ENCODE assay signal across 8 cellular contexts in the genomic region with DNA sequence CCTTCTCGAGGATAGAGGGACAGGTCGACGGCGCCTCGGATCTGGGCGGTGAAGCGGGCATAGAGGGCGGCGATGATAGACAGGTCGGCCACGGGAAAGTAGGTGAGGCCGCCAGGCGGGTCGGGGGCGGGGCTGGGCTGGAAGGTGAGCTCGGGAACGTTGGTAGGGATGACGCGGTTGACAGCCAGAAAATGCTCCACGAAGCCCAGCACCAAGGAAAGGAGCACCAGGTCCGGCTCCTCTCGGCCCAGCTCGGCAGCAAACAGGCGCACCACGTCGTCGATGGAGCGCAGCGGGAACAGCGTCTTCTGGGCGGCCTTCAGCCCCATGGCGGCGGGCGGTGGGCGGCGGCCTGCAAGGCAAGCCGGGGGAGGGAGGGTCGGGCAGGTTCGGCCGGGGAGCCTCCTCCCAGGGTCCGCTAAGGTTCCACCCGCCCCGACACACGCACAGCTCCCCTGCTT. TPM values are rescaled to one million over a fixed set of nuclear protein-coding genes. Genes with fewer than 3 reads are reported as not detected.
DNase-seq lines count a peak whose midpoint lies in the region; ATAC-seq and TF ChIP-seq lines count a peak whose summit lies in the region.

No MANE protein-coding gene starts in this region.

- peak overlapping the region; percentile 94 for H3K27ac Mint-ChIP-seq in activated T-helper 2 cell treated with anti-CD3 and anti-CD28 coated beads, Interferon-gamma antibody, Interleukin-2, Interleukin-4, amounts not matched to agents 10 μg/mL and 5 μg/mL and 100 μg/mL, durations not matched to agents 14 hours and 24 hours and 36 hours

- H3K27ac ChIP-seq in HUES6 (ENCODE audit: low read depth, low read length) (no peak overlapping the region), prostate gland (peak overlapping the region; percentile 80 to 81)

- TF ChIP-seq CTCF in prostate gland (IDR thresholded peaks at IDR 0.05), result no peak

- H3K36me3 Mint-ChIP-seq in activated T-helper 2 cell treated with anti-CD3 and anti-CD28 coated beads, Interferon-gamma antibody, Interleukin-2, Interleukin-4, amounts not matched to agents 10 μg/mL and 5 μg/mL and 100 μg/mL, durations not matched to agents 14 hours and 24 hours and 36 hours (ENCODE audit: low read depth), result peaks cover 26% of the 10 kb centered on the region

- DNase-seq in DMS53 (lab: John Stamatoyannopoulos, UW) (peak; percentile 73), Right ventricle myocardium superior (no peak), prostate gland (ENCODE audit: low spot score) (peak; percentile 43), H4 (ENCODE audit: low spot score) (no peak), hippocampal formation (lab: John Stamatoyannopoulos, UW) (no peak)
- no peak for DNase-seq in activated T-helper 2 cell treated with anti-CD3 and anti-CD28 coated beads, Interferon-gamma antibody, Interleukin-2, Interleukin-4, amounts not matched to agents 10 μg/mL and 5 μg/mL and 100 μg/mL, durations not matched to agents 14 hours and 24 hours and 36 hours (ENCODE audit: low spot score)

- H3K4me1 ChIP-seq in HUES6 (ENCODE audit: control insufficient read depth, insufficient read depth, low read length) (peaks cover 6% of the 10 kb centered on the region), prostate gland (replicated peaks) (no peaks in the 10 kb centered on the region)

- TF ChIP-seq POLR2A in prostate gland (IDR thresholded peaks at IDR 0.05), result no peak

- H3K27me3 ChIP-seq in HUES6 (ENCODE audit: control insufficient read depth, insufficient read depth, low read length), result no peaks in the 10 kb centered on the region
- H3K27me3 ChIP-seq in prostate gland (replicated peaks; ENCODE audit: insufficient read depth), result no peaks in the 10 kb centered on the region

- H3K4me3 Mint-ChIP-seq in activated T-helper 2 cell treated with anti-CD3 and anti-CD28 coated beads, Interferon-gamma antibody, Interleukin-2, Interleukin-4, amounts not matched to agents 10 μg/mL and 5 μg/mL and 100 μg/mL, durations not matched to agents 14 hours and 24 hours and 36 hours (ENCODE audit: low read depth), result peak overlapping the region; percentile 98

- peak overlapping the region; percentile 60 for H3K9ac ChIP-seq in HUES6 (ENCODE audit: low read length)

- peak; percentile 9 for ATAC-seq in Right ventricle myocardium superior (ENCODE audit: poor library complexity)
- no peak for ATAC-seq in GM21786 (IDR thresholded peaks at IDR 0.05; ENCODE audit: unreplicated experiment)

- no peaks in the 10 kb centered on the region for H3K27me3 Mint-ChIP-seq in activated T-helper 2 cell treated with anti-CD3 and anti-CD28 coated beads, Interferon-gamma antibody, Interleukin-2, Interleukin-4, amounts not matched to agents 10 μg/mL and 5 μg/mL and 100 μg/mL, durations not matched to agents 14 hours and 24 hours and 36 hours (ENCODE audit: low read depth)

- peaks cover 33% of the 10 kb centered on the region for H3K36me3 ChIP-seq in HUES6 (ENCODE audit: control insufficient read depth, insufficient read depth, low read length)
- H3K36me3 ChIP-seq in prostate gland, result peaks cover 0 to 2% of the 10 kb centered on the region in 2 donors

- H3K9me3 Mint-ChIP-seq in activated T-helper 2 cell treated with anti-CD3 and anti-CD28 coated beads, Interferon-gamma antibody, Interleukin-2, Interleukin-4, amounts not matched to agents 10 μg/mL and 5 μg/mL and 100 μg/mL, durations not matched to agents 14 hours and 24 hours and 36 hours, result no peaks in the 10 kb centered on the region

- H3K9me3 ChIP-seq in HUES6 (ENCODE audit: control insufficient read depth, insufficient read depth, low read depth, low read length) (no peaks in the 10 kb centered on the region), prostate gland (no peaks in the 10 kb centered on the region)

- H3K4me1 Mint-ChIP-seq in activated T-helper 2 cell treated with anti-CD3 and anti-CD28 coated beads, Interferon-gamma antibody, Interleukin-2, Interleukin-4, amounts not matched to agents 10 μg/mL and 5 μg/mL and 100 μg/mL, durations not matched to agents 14 hours and 24 hours and 36 hours (ENCODE audit: low read depth), result peaks cover 22% of the 10 kb centered on the region

- intact Hi-C loops in activated T-helper 2 cell treated with anti-CD3 and anti-CD28 coated beads, Interferon-gamma antibody, Interleukin-2, Interleukin-4, amounts not matched to agents 10 μg/mL and 5 μg/mL and 100 μg/mL, durations not matched to agents 14 hours and 24 hours and 36 hours (cut with micrococcal nuclease), result loop anchor here (2.0 kb wide), 1 partner anchor 49 kb away; no protein-coding TSS in a partner anchor
- intact Hi-C loops in Right ventricle myocardium superior (cut with DNase I), result no loop called here
- intact Hi-C loops in prostate gland (cut with DNase I), result no loop called here

- WGBS in prostate gland, result 4% methylated on average over 42 of the region's 44 CpGs

- H3K4me3 ChIP-seq in HUES6 (ENCODE audit: low read depth, low read length) (peak overlapping the region; percentile 83), prostate gland (peak overlapping the region; percentile 71 to 76)

RNA-seq across cellular contexts. Expression of a gene that starts 0.5 kb away (rescaled TPM):
- total RNA-seq in activated T-helper 2 cell treated with anti-CD3 and anti-CD28 coated beads, Interferon-gamma antibody, Interleukin-2, Interleukin-4, amounts not matched to agents 10 μg/mL and 5 μg/mL and 100 μg/mL, durations not matched to agents 14 hours and 24 hours and 36 hours, result 46.2 and 47.2 TPM in 2 replicates
- total RNA-seq in Right ventricle myocardium superior (8.6 TPM), prostate gland (10 to 100 TPM; 27.9 to 45.5 TPM)
- total RNA-seq in H4 (2014; rRNA removed; shearing (Covaris generic)), result 8.9 and 10.6 TPM in 2 replicates

RNA-seq across cellular contexts. Expression of a gene that starts 6.8 kb away (rescaled TPM):
- 72.1 and 77.5 TPM in 2 replicates for total RNA-seq in activated T-helper 2 cell treated with anti-CD3 and anti-CD28 coated beads, Interferon-gamma antibody, Interleukin-2, Interleukin-4, amounts not matched to agents 10 μg/mL and 5 μg/mL and 100 μg/mL, durations not matched to agents 14 hours and 24 hours and 36 hours
- total RNA-seq in Right ventricle myocardium superior, result 7.7 TPM
- total RNA-seq in prostate gland, result 10 to 100 TPM; 10.7 to 35.8 TPM
- 18.0 and 40.9 TPM in 2 replicates for total RNA-seq in H4 (2014; rRNA removed; shearing (Covaris generic))

RNA-seq across cellular contexts. Expression of a gene that starts 31.5 kb away (rescaled TPM):
- total RNA-seq in activated T-helper 2 cell treated with anti-CD3 and anti-CD28 coated beads, Interferon-gamma antibody, Interleukin-2, Interleukin-4, amounts not matched to agents 10 μg/mL and 5 μg/mL and 100 μg/mL, durations not matched to agents 14 hours and 24 hours and 36 hours, result 460 and 461 TPM in 2 replicates
- total RNA-seq in Right ventricle myocardium superior (182 TPM), prostate gland (100 to 1,000 TPM; 263 to 409 TPM)
- 79.6 and 94.1 TPM in 2 replicates for total RNA-seq in H4 (2014; rRNA removed; shearing (Covaris generic))

RNA-seq across cellular contexts. Expression of a gene that starts 34.6 kb away (rescaled TPM):
- 0.07 and 0.32 TPM in 2 replicates for total RNA-seq in activated T-helper 2 cell treated with anti-CD3 and anti-CD28 coated beads, Interferon-gamma antibody, Interleukin-2, Interleukin-4, amounts not matched to agents 10 μg/mL and 5 μg/mL and 100 μg/mL, durations not matched to agents 14 hours and 24 hours and 36 hours
- total RNA-seq in Right ventricle myocardium superior (0.35 TPM), prostate gland (10 to 100 TPM; 17.2 to 24.0 TPM)
- total RNA-seq in H4 (2014; rRNA removed; shearing (Covaris generic)), result 0.02 TPM in 1 of 2 replicates, not detected in the other

RNA-seq across cellular contexts. Expression of a gene that starts 50.0 kb away (rescaled TPM):
- total RNA-seq in activated T-helper 2 cell treated with anti-CD3 and anti-CD28 coated beads, Interferon-gamma antibody, Interleukin-2, Interleukin-4, amounts not matched to agents 10 μg/mL and 5 μg/mL and 100 μg/mL, durations not matched to agents 14 hours and 24 hours and 36 hours, result 1.9 and 2.0 TPM in 2 replicates
- 183 TPM for total RNA-seq in Right ventricle myocardium superior
- 10 to 100 TPM in 1 of 2 donors, 1 to 10 TPM in 1; 8.0 to 22.4 TPM for total RNA-seq in prostate gland
- 0.25 TPM in 1 of 2 replicates, not detected in the other for total RNA-seq in H4 (2014; rRNA removed; shearing (Covaris generic))

Comparison
In these comparisons a context has a peak if more than half of its experiments do, and no peak if none do; other contexts are left out.
1. DNase-seq: peak in DMS53 (single experiment) and prostate gland (single experiment); none in activated T-helper 2 cell treated with anti-CD3 and anti-CD28 coated beads, Interferon-gamma antibody, Interleukin-2, Interleukin-4, amounts not matched to agents 10 μg/mL and 5 μg/mL and 100 μg/mL, durations not matched to agents 14 hours and 24 hours and 36 hours (single experiment), Right ventricle myocardium superior (single experiment), H4 (single experiment) and hippocampal formation (0 of 2).